In genomic region chrX:10395643-10396042, GRCh38 we compare ENCODE assay signal across 17 cellular contexts.
DNase-seq lines count a peak whose midpoint lies in the region; ATAC-seq, FAIRE-seq and TF ChIP-seq lines count a peak whose summit lies in the region.
"Had no signal": no experiment of that assay in that cellular context is flagged by ENCODE, and none has a peak within 500 bp of the region (broad histone marks: within the 10 kb centered on the region; RNA-seq: fewer than 3 reads in every experiment).

No MANE protein-coding gene starts in this region.

- POLR2A ChIA-PET in MCF 10A (lab: Yijun Ruan, JAX) = interaction anchor here (0.6 kb wide), 1 partner anchor 256 kb away, joined by 3 read pairs; no protein-coding TSS in a partner anchor

- DNase-seq in GM12891 (ENCODE audit: insufficient read length, low spot score) = no peak
- DNase-seq in NB4 (ENCODE audit: low read depth) = peak; percentile 89
- peak; percentile 58 for DNase-seq in SKM-1 treated with dmso at 0.1 percent for 144 hours (lab: John Stamatoyannopoulos, UW; ENCODE audit: unreplicated experiment)
- no peak for DNase-seq in stimulated activated naive B cell treated with anti-CD40 and anti-IgM and Interleukin-4, amounts not matched to agents 10 μg/mL and 1 μg/mL and 100 μg/mL, for 72 hours
- no peak for DNase-seq in MCF 10A (ENCODE audit: unreplicated experiment)
- DNase-seq in HUDEP-2 (lab: John Stamatoyannopoulos, UW; ENCODE audit: unreplicated experiment in 76 of 76) = no peak
- DNase-seq: Calu3; CD4-positive, alpha-beta T cell; DMS53; NCI-H1105 treated with DMSO at 0.1 percent for 48 hours; NCI-H1694 treated with DMSO at 0.1 percent for 48 hours; NCI-H2107; NCI-H226; NCI-H524 treated with DMSO at 0.1 percent for 48 hours; PC-3; T-helper 1 cell had no signal

- no peaks in the 10 kb centered on the region for H3K36me3 Mint-ChIP-seq in stimulated activated naive B cell treated with anti-CD40 and anti-IgM and Interleukin-4, amounts not matched to agents 10 μg/mL and 1 μg/mL and 100 μg/mL, for 72 hours
- peaks cover 6% of the 10 kb centered on the region for H3K36me3 Mint-ChIP-seq in MCF 10A (ENCODE audit: insufficient read depth, unreplicated experiment)

- H3K27me3 Mint-ChIP-seq in stimulated activated naive B cell treated with anti-CD40 and anti-IgM and Interleukin-4, amounts not matched to agents 10 μg/mL and 1 μg/mL and 100 μg/mL, for 72 hours = no peaks in the 10 kb centered on the region
- H3K27me3 Mint-ChIP-seq in MCF 10A (ENCODE audit: insufficient read depth, unreplicated experiment) = peaks cover 28% of the 10 kb centered on the region
- H3K27me3 Mint-ChIP-seq: CD4-positive, alpha-beta T cell had no signal

- intact Hi-C loops in MCF 10A (cut with micrococcal nuclease) = no loop called here

- H3K4me3 ChIP-seq in NB4 (ENCODE audit: low read depth, low read length) = no peak overlapping the region

- no peak for TF ChIP-seq POLR2A in GM12891 (IDR thresholded peaks at IDR 0.05; ENCODE audit: low read depth, low read length)
- TF ChIP-seq POLR2A in NB4 (IDR thresholded peaks at IDR 0.05; ENCODE audit: extremely low read depth, insufficient read length) = no peak

- no TSS peak for BruUV-seq in MCF 10A (replicated peaks; lab: Mats Ljungman, UMichigan)

- peaks cover 0 to 2% of the 10 kb centered on the region in 2 donors for H3K9me3 Mint-ChIP-seq in stimulated activated naive B cell treated with anti-CD40 and anti-IgM and Interleukin-4, amounts not matched to agents 10 μg/mL and 1 μg/mL and 100 μg/mL, for 72 hours
- H3K9me3 Mint-ChIP-seq in MCF 10A (ENCODE audit: unreplicated experiment) = no peaks in the 10 kb centered on the region
- H3K9me3 Mint-ChIP-seq: CD4-positive, alpha-beta T cell had no signal

- no peak for TF ChIP-seq CTCF in NB4 (IDR thresholded peaks at IDR 0.05; ENCODE audit: low read depth, low read length)
- no peak for TF ChIP-seq CTCF in MCF 10A (IDR thresholded peaks at IDR 0.05; ENCODE audit: unreplicated experiment)

- peaks cover 8 to 23% of the 10 kb centered on the region in 2 donors for H3K4me1 Mint-ChIP-seq in stimulated activated naive B cell treated with anti-CD40 and anti-IgM and Interleukin-4, amounts not matched to agents 10 μg/mL and 1 μg/mL and 100 μg/mL, for 72 hours
- no peaks in the 10 kb centered on the region for H3K4me1 Mint-ChIP-seq in MCF 10A (ENCODE audit: insufficient read depth, unreplicated experiment)

- ATAC-seq in stimulated activated naive B cell treated with anti-CD40 and anti-IgM and Interleukin-4, amounts not matched to agents 10 μg/mL and 1 μg/mL and 100 μg/mL, for 72 hours (replicated peaks) = peak; percentile 75 to 78
- ATAC-seq in GM18907 (IDR thresholded peaks at IDR 0.05; ENCODE audit: unreplicated experiment) = no peak
- ATAC-seq: PC-3 had no signal

- H3K4me3 Mint-ChIP-seq in stimulated activated naive B cell treated with anti-CD40 and anti-IgM and Interleukin-4, amounts not matched to agents 10 μg/mL and 1 μg/mL and 100 μg/mL, for 72 hours = peak overlapping the region in 1 of 2 donors; percentile 5
- H3K4me3 Mint-ChIP-seq in MCF 10A (ENCODE audit: unreplicated experiment) = no peak overlapping the region
- H3K4me3 Mint-ChIP-seq: CD4-positive, alpha-beta T cell had no signal

- no peak overlapping the region for H3K27ac Mint-ChIP-seq in stimulated activated naive B cell treated with anti-CD40 and anti-IgM and Interleukin-4, amounts not matched to agents 10 μg/mL and 1 μg/mL and 100 μg/mL, for 72 hours
- no peak overlapping the region for H3K27ac Mint-ChIP-seq in MCF 10A (ENCODE audit: low read depth, unreplicated experiment)
- H3K27ac Mint-ChIP-seq: CD4-positive, alpha-beta T cell had no signal

- FAIRE-seq in GM12891 (lab: Jason Lieb, UNC) = peak; percentile 45

- CTCF ChIA-PET in MCF 10A (lab: Yijun Ruan, JAX) = no interaction called here

TF ChIP-seq in GM12891, 5 proteins besides CTCF, POLR2A, EP300 and RAD21:
- no peak for TF ChIP-seq PAX5 (IDR thresholded peaks at IDR 0.05; ENCODE audit: insufficient read depth, low read length, severe bottlenecking)
- TF ChIP-seq SPI1 (IDR thresholded peaks at IDR 0.05; ENCODE audit: low read depth, low read length) = peak; percentile 29; the same call in 1 of the 2 replicates

Comparison
In these comparisons a context has a peak if more than half of its experiments do, and no peak if none do; other contexts are left out.
1. DNase-seq: peak in NB4 (single experiment) and SKM-1 treated with dmso at 0.1 percent for 144 hours (single experiment); none in GM12891 (single experiment), stimulated activated naive B cell treated with anti-CD40 and anti-IgM and Interleukin-4, amounts not matched to agents 10 μg/mL and 1 μg/mL and 100 μg/mL, for 72 hours (single experiment), MCF 10A (single experiment) and HUDEP-2 (0 of 76).